18 cellular contexts compared by ENCODE assay signal in genomic region chr11:71282581-71283351, GRCh38. TPM values are rescaled to one million over a fixed set of nuclear protein-coding genes. Genes with fewer than 3 reads are reported as not detected.
A peak's percentile ranks its signal among the peaks of the same experiment; 100 is the strongest.
DNase-seq lines count a peak whose midpoint lies in the region; ATAC-seq and TF ChIP-seq lines count a peak whose summit lies in the region.
"Had no signal": no experiment of that assay in that cellular context is flagged by ENCODE, and none has a peak within 500 bp of the region (broad histone marks: within the 10 kb centered on the region; RNA-seq: fewer than 3 reads in every experiment).

No MANE protein-coding gene starts in this region.

- TF ChIP-seq CTCF in breast epithelium (IDR thresholded peaks at IDR 0.05) (no peak), MCF 10A (IDR thresholded peaks at IDR 0.05; ENCODE audit: unreplicated experiment) (no peak), neural crest cell (conservative IDR thresholded peaks at IDR 0.05) (no peak)

- ATAC-seq in GM21367 (IDR thresholded peaks at IDR 0.05; ENCODE audit: unreplicated experiment) = no peak
- no peak for ATAC-seq in HG03571 (IDR thresholded peaks at IDR 0.05; ENCODE audit: unreplicated experiment)
- ATAC-seq: naive thymus-derived CD4-positive, alpha-beta T cell had no signal

- H3K4me1 Mint-ChIP-seq in MCF 10A (ENCODE audit: insufficient read depth, unreplicated experiment) (peaks cover 14% of the 10 kb centered on the region), neural crest cell (peaks cover 15% of the 10 kb centered on the region)
- H3K4me1 Mint-ChIP-seq: activated naive CD4-positive, alpha-beta T cell treated with anti-CD3 and anti-CD28 coated beads, Interleukin-2, amount 10 ng/mL, durations not matched to agents 7 days and 5 days; CD8-positive, alpha-beta memory T cell; naive thymus-derived CD4-positive, alpha-beta T cell had no signal

- no peak overlapping the region for H3K4me3 ChIP-seq in breast epithelium
- H3K4me3 ChIP-seq: ascending aorta had no signal

- H3K9me3 ChIP-seq in breast epithelium = no peaks in the 10 kb centered on the region
- H3K9me3 ChIP-seq: ascending aorta had no signal

- POLR2A ChIA-PET in MCF 10A (lab: Yijun Ruan, JAX) = interaction anchor here (0.5 kb wide), 1 partner anchor 34 kb away, joined by 3 read pairs; no protein-coding TSS in a partner anchor

- H3K9me3 Mint-ChIP-seq in MCF 10A (ENCODE audit: unreplicated experiment) (no peaks in the 10 kb centered on the region), neural crest cell (no peaks in the 10 kb centered on the region)
- H3K9me3 Mint-ChIP-seq: activated naive CD4-positive, alpha-beta T cell treated with anti-CD3 and anti-CD28 coated beads, Interleukin-2, amount 10 ng/mL, durations not matched to agents 7 days and 5 days; stimulated activated naive CD8-positive, alpha-beta T cell treated with anti-CD3 and anti-CD28 coated beads, Interleukin-15, Interleukin-2, amounts not matched to agents 100 ng/mL and 50 ng/mL, for 24 hours; T-helper 2 cell treated with Interferon-gamma antibody and Interleukin-4, amounts not matched to agents 5 μg/mL and 100 μg/mL, for 36 hours had no signal

- no peaks in the 10 kb centered on the region for H3K27me3 Mint-ChIP-seq in MCF 10A (ENCODE audit: insufficient read depth, unreplicated experiment)
- H3K27me3 Mint-ChIP-seq in neural crest cell (ENCODE audit: low read depth) = peaks cover 3% of the 10 kb centered on the region

- CTCF ChIA-PET in MCF 10A (lab: Yijun Ruan, JAX) = interaction anchor here (0.5 kb wide), 1 partner anchor 20 kb away, joined by 3 read pairs; no protein-coding TSS in a partner anchor

- H3K27ac Mint-ChIP-seq in MCF 10A (ENCODE audit: low read depth, unreplicated experiment) (no peak overlapping the region), neural crest cell (ENCODE audit: unreplicated experiment) (peak overlapping the region; percentile 81)
- H3K27ac Mint-ChIP-seq: activated naive CD4-positive, alpha-beta T cell treated with anti-CD3 and anti-CD28 coated beads, Interleukin-2, amount 10 ng/mL, durations not matched to agents 7 days and 5 days; naive thymus-derived CD4-positive, alpha-beta T cell; stimulated activated naive CD8-positive, alpha-beta T cell treated with anti-CD3 and anti-CD28 coated beads, Interleukin-15, Interleukin-2, amounts not matched to agents 100 ng/mL and 50 ng/mL, for 24 hours; T-helper 2 cell treated with Interferon-gamma antibody and Interleukin-4, amounts not matched to agents 5 μg/mL and 100 μg/mL, for 36 hours had no signal

- intact Hi-C loops in breast epithelium (cut with DNase I; ENCODE audit: low total_unique reads) = no loop called here
- intact Hi-C loops in MCF 10A (cut with micrococcal nuclease) = no loop called here

- H3K36me3 ChIP-seq in breast epithelium = no peaks in the 10 kb centered on the region
- H3K36me3 ChIP-seq: ascending aorta had no signal

- H3K27ac ChIP-seq in breast epithelium = peak overlapping the region; percentile 81 to 85
- H3K27ac ChIP-seq: ascending aorta had no signal

- BruUV-seq in MCF 10A (replicated peaks; lab: Mats Ljungman, UMichigan) = no TSS peak

- peak; percentile 72 to 95 for DNase-seq in breast epithelium (ENCODE audit: low spot score in 2 of 2)
- no peak for DNase-seq in MCF 10A (ENCODE audit: unreplicated experiment)
- DNase-seq in cerebellum (ENCODE audit: low spot score) = peak; percentile 69
- DNase-seq in neural crest cell (ENCODE audit: low read depth, low spot score) = no peak
- DNase-seq in ureter (ENCODE audit: low spot score) = peak; percentile 32
- DNase-seq in effector CD4-positive, alpha-beta T cell = no peak
- DNase-seq: ACHN; activated naive CD4-positive, alpha-beta T cell treated with anti-CD3 and anti-CD28 coated beads, Interleukin-2, amount 10 ng/mL, durations not matched to agents 7 days and 5 days; CD8-positive, alpha-beta memory T cell; MM.1S; naive thymus-derived CD4-positive, alpha-beta T cell; NCI-H2029; NCI-H510A had no signal

- no peaks in the 10 kb centered on the region for H3K4me1 ChIP-seq in breast epithelium
- H3K4me1 ChIP-seq: ascending aorta had no signal

- no peak overlapping the region for H3K4me3 Mint-ChIP-seq in MCF 10A (ENCODE audit: unreplicated experiment)
- no peak overlapping the region for H3K4me3 Mint-ChIP-seq in neural crest cell
- H3K4me3 Mint-ChIP-seq: activated naive CD4-positive, alpha-beta T cell treated with anti-CD3 and anti-CD28 coated beads, Interleukin-2, amount 10 ng/mL, durations not matched to agents 7 days and 5 days; CD8-positive, alpha-beta memory T cell; naive thymus-derived CD4-positive, alpha-beta T cell; stimulated activated naive CD8-positive, alpha-beta T cell treated with anti-CD3 and anti-CD28 coated beads, Interleukin-15, Interleukin-2, amounts not matched to agents 100 ng/mL and 50 ng/mL, for 24 hours; T-helper 2 cell treated with Interferon-gamma antibody and Interleukin-4, amounts not matched to agents 5 μg/mL and 100 μg/mL, for 36 hours had no signal

- TF ChIP-seq POLR2A in breast epithelium (IDR thresholded peaks at IDR 0.05) = no peak

- no peaks in the 10 kb centered on the region for H3K27me3 ChIP-seq in breast epithelium
- H3K27me3 ChIP-seq: ascending aorta had no signal

- H3K36me3 Mint-ChIP-seq in MCF 10A (ENCODE audit: insufficient read depth, unreplicated experiment) = no peaks in the 10 kb centered on the region
- H3K36me3 Mint-ChIP-seq in neural crest cell (ENCODE audit: low read depth) = no peaks in the 10 kb centered on the region
- H3K36me3 Mint-ChIP-seq: activated naive CD4-positive, alpha-beta T cell treated with anti-CD3 and anti-CD28 coated beads, Interleukin-2, amount 10 ng/mL, durations not matched to agents 7 days and 5 days; CD8-positive, alpha-beta memory T cell; naive thymus-derived CD4-positive, alpha-beta T cell had no signal

RNA-seq across cellular contexts. Expression of gene SHANK2, which starts 30.4 kb away (rescaled TPM):
- total RNA-seq in breast epithelium (10 to 100 TPM in 2 of 3 donors, 1 to 10 TPM in 1; 1.3 to 38.8 (median 33.1) TPM), MCF 10A (2022) (0.52 and 0.86 TPM in 2 replicates), cerebellum (59.0 TPM), neural crest cell (7.6 and 10.0 TPM in 2 replicates), ureter (77.1 TPM)
- total RNA-seq: CD8-positive, alpha-beta memory T cell had no signal

Comparison
In these comparisons a context has a peak if more than half of its experiments do, and no peak if none do; other contexts are left out.
1. DNase-seq: peak in breast epithelium (2 of 2), cerebellum (single experiment) and ureter (single experiment); none in MCF 10A (single experiment), neural crest cell (single experiment) and effector CD4-positive, alpha-beta T cell (single experiment).